8 cellular contexts compared by ENCODE assay signal in genomic region chrX:139126493-139126892, GRCh38.
DNase-seq lines count a peak whose midpoint lies in the region; ATAC-seq and TF ChIP-seq lines count a peak whose summit lies in the region.

No MANE protein-coding gene starts in this region.

- H3K9me3 ChIP-seq in ascending aorta, result no peaks in the 10 kb centered on the region

- H3K27me3 Mint-ChIP-seq in CD14-positive monocyte (ENCODE audit: low read depth in 3 of 3), result peaks cover 0 to 2% (median 1%) of the 10 kb centered on the region in 3 donors
- H3K27me3 Mint-ChIP-seq in mesothelial cell of epicardium (ENCODE audit: low read depth), result peaks cover 14% of the 10 kb centered on the region

- no peaks in the 10 kb centered on the region for H3K36me3 ChIP-seq in ascending aorta

- H3K27ac Mint-ChIP-seq in CD14-positive monocyte (no peak overlapping the region), mesothelial cell of epicardium (no peak overlapping the region)

- H3K9me3 Mint-ChIP-seq in CD14-positive monocyte, result peaks cover 0 to 9% (median 2%) of the 10 kb centered on the region in 7 donors
- no peaks in the 10 kb centered on the region for H3K9me3 Mint-ChIP-seq in mesothelial cell of epicardium

- DNase-seq in CD14-positive monocyte (ENCODE audit: low spot score) (no peak), UCSD-AML1 (lab: John Stamatoyannopoulos, UW; ENCODE audit: unreplicated experiment) (peak; percentile 12), mesothelial cell of epicardium (ENCODE audit: low spot score in 2 of 2, unreplicated experiment in 2 of 2) (no peak), dedifferentiated amniotic fluid mesenchymal stem cell (ENCODE audit: extremely low spot score) (no peak), ascending aorta (ENCODE audit: low spot score in 2 of 2) (no peak)

- H3K4me1 Mint-ChIP-seq in CD14-positive monocyte (no peaks in the 10 kb centered on the region), mesothelial cell of epicardium (no peaks in the 10 kb centered on the region)

- intact Hi-C loops in CD14-positive monocyte (cut with micrococcal nuclease), result no loop called here
- intact Hi-C loops in ascending aorta (cut with DNase I), result no loop called here

- H3K4me3 Mint-ChIP-seq in CD14-positive monocyte (no peak overlapping the region), mesothelial cell of epicardium (no peak overlapping the region)

- H3K27me3 ChIP-seq in ascending aorta, result no peaks in the 10 kb centered on the region

- TF ChIP-seq CTCF in CD14-positive monocyte (IDR thresholded peaks at IDR 0.05) (peak; percentile 9), mesothelial cell of epicardium (IDR thresholded peaks at IDR 0.05; ENCODE audit: unreplicated experiment) (peak; percentile 35), ascending aorta (IDR thresholded peaks at IDR 0.05) (peak in 1 of 3 experiments; percentile 6)

- no peak overlapping the region for H3K4me3 ChIP-seq in ascending aorta

- no peak overlapping the region for H3K27ac ChIP-seq in ascending aorta

- H3K36me3 Mint-ChIP-seq in CD14-positive monocyte (no peaks in the 10 kb centered on the region), mesothelial cell of epicardium (no peaks in the 10 kb centered on the region)

- ATAC-seq in GM18517 (IDR thresholded peaks at IDR 0.05; ENCODE audit: unreplicated experiment) (peak; percentile 76), HG03159 (IDR thresholded peaks at IDR 0.05; ENCODE audit: unreplicated experiment) (peak; percentile 89), GM21619 (IDR thresholded peaks at IDR 0.05; ENCODE audit: unreplicated experiment) (no peak)

- no peaks in the 10 kb centered on the region for H3K4me1 ChIP-seq in ascending aorta
